In genomic region chr21:31837613-31838390, GRCh38 we compare ENCODE assay signal across 26 cellular contexts. TPM values are rescaled to one million over a fixed set of nuclear protein-coding genes. Genes with fewer than 3 reads are reported as not detected.
DNase-seq lines count a peak whose midpoint lies in the region; ATAC-seq and TF ChIP-seq lines count a peak whose summit lies in the region.
"Had no signal": no experiment of that assay in that cellular context is flagged by ENCODE, and none has a peak within 500 bp of the region (broad histone marks: within the 10 kb centered on the region; RNA-seq: fewer than 3 reads in every experiment).

No MANE protein-coding gene starts in this region.

- intact Hi-C loops in OCI-LY7 (cut with micrococcal nuclease; ENCODE audit: unreplicated experiment): no loop called here
- intact Hi-C loops in left ventricle myocardium inferior (cut with micrococcal nuclease): no loop called here

- peaks cover 9% of the 10 kb centered on the region for H3K27me3 ChIP-seq in left ventricle myocardium inferior (ENCODE audit: low read depth)
- H3K27me3 ChIP-seq: left lung, MG63, Peyer's patch, right atrium auricular region had no signal

- no peak overlapping the region for H3K4me2 ChIP-seq in OCI-LY7 (ENCODE audit: low read length)

- H3K4me3 ChIP-seq in GM12865 (ENCODE audit: low read depth, low read length) (no peak overlapping the region), OCI-LY7 (ENCODE audit: low read depth, low read length, poor library complexity, severe bottlenecking) (no peak overlapping the region), left ventricle myocardium inferior (no peak overlapping the region)
- H3K4me3 ChIP-seq: esophagus squamous epithelium, left lung, MG63, Peyer's patch, right atrium auricular region had no signal

- no peak overlapping the region for H2AFZ ChIP-seq in OCI-LY7 (ENCODE audit: low read length)

- H3K9me2 ChIP-seq in OCI-LY7 (ENCODE audit: insufficient read depth, low read length): no peaks in the 10 kb centered on the region

- H3K27ac Mint-ChIP-seq in memory B cell: no peak overlapping the region
- H3K27ac Mint-ChIP-seq: activated CD4-positive, alpha-beta T cell treated with anti-CD3 and anti-CD28 coated beads, Interleukin-2, amount 10 ng/mL, durations not matched to agents 7 days and 5 days; CD4-positive, alpha-beta memory T cell had no signal

- H3K4me1 ChIP-seq in OCI-LY7 (ENCODE audit: insufficient read depth, low read length, poor library complexity, severe bottlenecking) (peaks cover 4% of the 10 kb centered on the region), left ventricle myocardium inferior (no peaks in the 10 kb centered on the region)
- H3K4me1 ChIP-seq: esophagus squamous epithelium, left lung, Peyer's patch, right atrium auricular region had no signal

- no peaks in the 10 kb centered on the region for H3K36me3 Mint-ChIP-seq in memory B cell
- H3K36me3 Mint-ChIP-seq: CD4-positive, alpha-beta memory T cell had no signal

- TF ChIP-seq CTCF in GM12865 (IDR thresholded peaks at IDR 0.05; ENCODE audit: insufficient read depth, low read depth, low read length, missing control alignments) (no peak), OCI-LY7 (conservative IDR thresholded peaks at IDR 0.05; ENCODE audit: low read length) (no peak), left ventricle myocardium inferior (IDR thresholded peaks at IDR 0.05; ENCODE audit: borderline replicate concordance) (no peak)

- DNase-seq in GM12865 (ENCODE audit: low read depth) (peak; percentile 8), OCI-LY7 (ENCODE audit: low spot score) (peak; percentile 37), memory B cell (ENCODE audit: low spot score in 2 of 2) (no peak), GM19240 (ENCODE audit: insufficient read length, low spot score) (no peak), amniotic stem cell (lab: John Stamatoyannopoulos, UW) (no peak), left ventricle myocardium inferior (no peak), hepatic stellate cell (ENCODE audit: low spot score) (no peak)
- DNase-seq: activated CD4-positive, alpha-beta T cell treated with anti-CD3 and anti-CD28 coated beads, Interleukin-2, amount 10 ng/mL, durations not matched to agents 7 days and 5 days; activated gamma-delta T cell treated with Interleukin-2 at 50 U/mL for 16 hours; caudate nucleus; CD4-positive, alpha-beta memory T cell; DMS79 treated with DMSO at 0.1 percent for 48 hours; effector memory CD4-positive, alpha-beta T cell; esophagus squamous epithelium; left lung; MG63; NCI-H2107; NCI-H524 treated with DMSO at 0.1 percent for 48 hours; occipital lobe; Peyer's patch; stimulated activated naive CD8-positive, alpha-beta T cell treated with anti-CD3 and anti-CD28 coated beads, Interleukin-15, Interleukin-2, amounts not matched to agents 100 U/mL and 50 U/mL, for 24 hours; trophoblast cell had no signal

- no TSS peak for BruUV-seq in OCI-LY7 (replicated peaks; lab: Mats Ljungman, UMichigan)

- peaks cover 1% of the 10 kb centered on the region for H3K9me3 Mint-ChIP-seq in memory B cell
- H3K9me3 Mint-ChIP-seq: activated CD4-positive, alpha-beta T cell treated with anti-CD3 and anti-CD28 coated beads, Interleukin-2, amount 10 ng/mL, durations not matched to agents 7 days and 5 days had no signal

- CTCF ChIA-PET in OCI-LY7 (lab: Charles Lee; ENCODE audit: unreplicated experiment): no interaction called here

- H3K27me3 Mint-ChIP-seq in memory B cell: peaks cover 2% of the 10 kb centered on the region

- POLR2A ChIA-PET in OCI-LY7 (lab: Charles Lee): interaction anchor here (1.6 kb wide), 1 partner anchor 65 kb away, joined by 3 read pairs; no protein-coding TSS in a partner anchor

- no peak overlapping the region for H3K4me3 Mint-ChIP-seq in memory B cell
- H3K4me3 Mint-ChIP-seq: activated CD4-positive, alpha-beta T cell treated with anti-CD3 and anti-CD28 coated beads, Interleukin-2, amount 10 ng/mL, durations not matched to agents 7 days and 5 days; CD4-positive, alpha-beta memory T cell had no signal

- H3K27ac ChIP-seq in OCI-LY7 (ENCODE audit: low read depth, low read length, poor library complexity, severe bottlenecking): no peak overlapping the region
- no peak overlapping the region for H3K27ac ChIP-seq in left ventricle myocardium inferior (replicated peaks)
- H3K27ac ChIP-seq: esophagus squamous epithelium, left lung, Peyer's patch, right atrium auricular region had no signal

- peaks cover 7% of the 10 kb centered on the region for H3K4me1 Mint-ChIP-seq in memory B cell
- H3K4me1 Mint-ChIP-seq: activated CD4-positive, alpha-beta T cell treated with anti-CD3 and anti-CD28 coated beads, Interleukin-2, amount 10 ng/mL, durations not matched to agents 7 days and 5 days; CD4-positive, alpha-beta memory T cell had no signal

- H3K9me3 ChIP-seq in OCI-LY7 (ENCODE audit: low read length): no peaks in the 10 kb centered on the region
- H3K9me3 ChIP-seq in left ventricle myocardium inferior (replicated peaks): no peaks in the 10 kb centered on the region
- H3K9me3 ChIP-seq: esophagus squamous epithelium, left lung, MG63, Peyer's patch, right atrium auricular region had no signal

- H4K20me1 ChIP-seq in OCI-LY7 (ENCODE audit: insufficient read depth, low read length): no peaks in the 10 kb centered on the region

- H3K79me2 ChIP-seq in OCI-LY7 (ENCODE audit: insufficient read depth, low read depth, low read length): no peaks in the 10 kb centered on the region

- no peaks in the 10 kb centered on the region for H3K36me3 ChIP-seq in OCI-LY7 (ENCODE audit: insufficient read depth, low read length)
- H3K36me3 ChIP-seq in left ventricle myocardium inferior: no peaks in the 10 kb centered on the region
- H3K36me3 ChIP-seq: esophagus squamous epithelium, left lung, MG63, Peyer's patch, right atrium auricular region had no signal

- ATAC-seq in HG03469 (IDR thresholded peaks at IDR 0.05; ENCODE audit: unreplicated experiment): peak; percentile 76
- peak; percentile 80 for ATAC-seq in memory B cell (ENCODE audit: low read depth)
- ATAC-seq: HCT116; HepG2; left lung; stimulated activated naive CD8-positive, alpha-beta T cell treated with anti-CD3 and anti-CD28 coated beads, Interleukin-15, Interleukin-2, amounts not matched to agents 100 U/mL and 50 U/mL, for 24 hours had no signal

RNA-seq across cellular contexts. Expression of gene HUNK, which starts 35.0 kb away (rescaled TPM):
- 0.35 and 1.7 TPM in 2 replicates for total RNA-seq in OCI-LY7 (2014; rRNA removed; shearing (Covaris generic))
- 3.2 and 5.5 TPM in 2 replicates for total RNA-seq in OCI-LY7 (2022)
- 0.44 TPM for total RNA-seq in left ventricle myocardium inferior

Comparison
In these comparisons a context has a peak if more than half of its experiments do, and no peak if none do; other contexts are left out.
1. DNase-seq: peak in GM12865 (single experiment) and OCI-LY7 (single experiment); none in memory B cell (0 of 2), GM19240 (single experiment), amniotic stem cell (single experiment), left ventricle myocardium inferior (single experiment) and hepatic stellate cell (single experiment).